Comparison of ENCODE assay signal across 21 cellular contexts in the genomic region with DNA sequence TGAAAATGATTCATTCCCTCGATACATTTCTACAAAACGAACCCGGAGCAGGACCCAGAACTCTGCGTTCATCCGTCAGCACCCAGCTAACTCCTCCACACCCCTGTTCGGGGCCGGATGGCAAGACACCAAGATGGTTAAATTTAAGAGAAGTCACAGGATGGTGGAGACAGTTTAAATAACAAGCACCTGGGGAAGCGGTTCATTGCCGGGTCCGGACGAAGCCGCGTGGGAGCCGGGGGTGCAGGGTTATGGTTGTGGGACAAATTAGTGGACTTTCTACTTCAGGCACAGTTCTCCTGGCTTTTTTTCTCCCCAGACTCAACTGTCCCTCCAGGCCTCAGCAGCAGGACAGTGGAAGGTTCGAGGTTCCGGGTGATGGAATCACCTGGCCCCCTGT. TPM values are rescaled to one million over a fixed set of nuclear protein-coding genes. Genes with fewer than 3 reads are reported as not detected.
A peak's percentile ranks its signal among the peaks of the same experiment; 100 is the strongest.
DNase-seq lines count a peak whose midpoint lies in the region; ATAC-seq, FAIRE-seq and TF ChIP-seq lines count a peak whose summit lies in the region.
"Had no signal": no experiment of that assay in that cellular context is flagged by ENCODE, and none has a peak within 500 bp of the region (broad histone marks: within the 10 kb centered on the region; RNA-seq: fewer than 3 reads in every experiment).

No MANE protein-coding gene starts in this region.

- H3K27ac ChIP-seq in VCaP = peak overlapping the region; percentile 72; the same call in 1 of the 2 replicates
- H3K27ac ChIP-seq in kidney (ENCODE audit: low read depth in 2 of 2, low read length in 2 of 2) = no peak overlapping the region
- H3K27ac ChIP-seq in neural progenitor cell = no peak overlapping the region
- H3K27ac ChIP-seq in suprapubic skin = peak overlapping the region; percentile 71

- no peaks in the 10 kb centered on the region for H3K9me3 Mint-ChIP-seq in neural progenitor cell

- no peaks in the 10 kb centered on the region for H3K36me3 Mint-ChIP-seq in neural progenitor cell

- H3K4me1 ChIP-seq in kidney (ENCODE audit: control insufficient read depth in 1 of 2, insufficient read depth in 1 of 2, low read depth in 1 of 2, low read length in 2 of 2) (peaks cover 2 to 5% of the 10 kb centered on the region in 2 donors), neural progenitor cell (no peaks in the 10 kb centered on the region), suprapubic skin (peaks cover 51% of the 10 kb centered on the region)
- H3K4me1 ChIP-seq: BE2C had no signal

- intact Hi-C loops in kidney (cut with DNase I) = loop anchor here (5.0 kb wide), 1 partner anchor 179 kb away; no protein-coding TSS in a partner anchor

- H3K4me3 Mint-ChIP-seq in neural progenitor cell = peak overlapping the region; percentile 48

- H2AFZ ChIP-seq in neural progenitor cell (replicated peaks) = no peak overlapping the region

- H3K36me3 ChIP-seq in kidney (ENCODE audit: control insufficient read depth in 1 of 2, insufficient read depth in 2 of 2, low read length in 2 of 2) (no peaks in the 10 kb centered on the region), neural progenitor cell (no peaks in the 10 kb centered on the region), suprapubic skin (no peaks in the 10 kb centered on the region)
- H3K36me3 ChIP-seq: BE2C had no signal

- DNase-seq in kidney (peak; percentile 66), neural progenitor cell (ENCODE audit: low spot score) (no peak), suprapubic skin (ENCODE audit: low spot score in 2 of 2) (no peak), NCI-H69 (lab: John Stamatoyannopoulos, UW) (no peak)
- no peak for DNase-seq in activated naive CD4-positive, alpha-beta T cell treated with anti-CD3 and anti-CD28 coated beads, Interleukin-2, amount 50 U/mL, for 16 hours
- DNase-seq: BE2C; EL; GF-D8; MM.1S; NCI-H1048; NCI-H1417 treated with DMSO at 0.1 percent for 48 hours; NCI-H187 treated with DMSO at 0.1 percent for 48 hours; NCI-H2107; NCI-H774; NK-92 treated with Interleukin-12 subunit alpha and Interleukin-12 subunit beta, amount 100 ng/mL, for 24 hours had no signal

- no peak for TF ChIP-seq POLR2A in suprapubic skin (IDR thresholded peaks at IDR 0.05)

- 82% methylated on average over 16 of the region's 16 CpGs for WGBS in suprapubic skin

- H3K27me3 Mint-ChIP-seq in neural progenitor cell (ENCODE audit: insufficient read depth, low read depth) = no peaks in the 10 kb centered on the region

- no peak overlapping the region for H3K4me2 ChIP-seq in neural progenitor cell

- no peaks in the 10 kb centered on the region for H3K27me3 ChIP-seq in neural progenitor cell
- H3K27me3 ChIP-seq in suprapubic skin = no peaks in the 10 kb centered on the region
- H3K27me3 ChIP-seq: BE2C had no signal

- H3K4me1 Mint-ChIP-seq in neural progenitor cell = peaks cover 24% of the 10 kb centered on the region

- FAIRE-seq in kidney (lab: Jason Lieb, UNC) = no peak
- FAIRE-seq: H54, K562 had no signal

- no peak for TF ChIP-seq EP300 in suprapubic skin (IDR thresholded peaks at IDR 0.05)

- H3K27ac Mint-ChIP-seq in neural progenitor cell = peak overlapping the region; percentile 92

- H3K79me2 ChIP-seq in neural progenitor cell (ENCODE audit: low read depth) = no peaks in the 10 kb centered on the region

- ATAC-seq in HG02938 (IDR thresholded peaks at IDR 0.05; ENCODE audit: unreplicated experiment) (no peak), GM21825 (IDR thresholded peaks at IDR 0.05; ENCODE audit: unreplicated experiment) (no peak)
- ATAC-seq: K562, Panc1 had no signal

- H3K9ac ChIP-seq in kidney (ENCODE audit: low read length in 2 of 2) = no peak overlapping the region
- H3K9ac ChIP-seq in neural progenitor cell = no peak overlapping the region

- H3K4me3 ChIP-seq in kidney (ENCODE audit: low read length in 2 of 2) = no peak overlapping the region
- no peak overlapping the region for H3K4me3 ChIP-seq in neural progenitor cell
- H3K4me3 ChIP-seq in suprapubic skin = no peak overlapping the region
- H3K4me3 ChIP-seq: K562 had no signal

- H3F3A ChIP-seq in neural progenitor cell (ENCODE audit: low read depth) = no peaks in the 10 kb centered on the region

- H4K20me1 ChIP-seq in neural progenitor cell (ENCODE audit: low read depth) = no peaks in the 10 kb centered on the region

- TF ChIP-seq CTCF in VCaP (conservative IDR thresholded peaks at IDR 0.05) = no peak
- no peak for TF ChIP-seq CTCF in kidney (IDR thresholded peaks at IDR 0.05; ENCODE audit: borderline replicate concordance, extremely low read depth, insufficient read depth)
- no peak for TF ChIP-seq CTCF in neural progenitor cell (IDR thresholded peaks at IDR 0.05)
- no peak for TF ChIP-seq CTCF in suprapubic skin (IDR thresholded peaks at IDR 0.05)

- H3K9me3 ChIP-seq in kidney (ENCODE audit: control insufficient read depth in 1 of 2, low read length in 2 of 2) = no peaks in the 10 kb centered on the region
- no peaks in the 10 kb centered on the region for H3K9me3 ChIP-seq in neural progenitor cell (ENCODE audit: low read depth)
- H3K9me3 ChIP-seq in suprapubic skin = no peaks in the 10 kb centered on the region
- H3K9me3 ChIP-seq: BE2C had no signal

RNA-seq across cellular contexts. Expression of a gene that starts 45.4 kb away (rescaled TPM):
- total RNA-seq in kidney (47.7 TPM), neural progenitor cell (ENCODE audit: low replicate concordance) (15.0 and 18.1 TPM in 2 replicates), suprapubic skin (10 to 100 TPM; 11.6 to 18.6 (median 16.5) TPM)
- 95.1 TPM for polyA plus RNA-seq in kidney (ENCODE audit: insufficient read depth, low read depth, low replicate concordance)

Comparison
In these comparisons a context has a peak if more than half of its experiments do, and no peak if none do; other contexts are left out.
1. H3K27ac ChIP-seq: peak in VCaP (single experiment) and suprapubic skin (single experiment); none in kidney (0 of 2) and neural progenitor cell (single experiment).